9 cellular contexts compared by ENCODE assay signal in the genomic region with DNA sequence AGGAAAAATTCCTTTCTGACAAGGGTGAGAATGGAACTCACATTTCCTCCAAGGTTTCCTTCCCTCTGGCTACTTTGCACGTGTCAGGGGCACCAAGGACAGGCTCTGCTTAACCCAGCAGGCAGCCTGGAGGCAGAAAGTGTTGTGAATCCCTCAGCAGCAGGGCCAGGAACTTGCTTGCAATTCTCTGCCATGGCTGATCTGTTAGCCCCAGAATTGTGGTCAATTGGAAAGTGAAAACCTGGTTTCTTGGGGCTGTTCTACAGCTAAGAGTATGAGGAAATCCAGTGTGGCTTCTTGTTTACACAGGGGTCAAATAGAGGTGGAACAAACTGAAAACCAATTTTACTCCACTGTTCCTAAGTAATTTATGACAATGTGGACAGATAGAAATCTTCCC. TPM values are rescaled to one million over a fixed set of nuclear protein-coding genes. Genes with fewer than 3 reads are reported as not detected.
DNase-seq lines count a peak whose midpoint lies in the region; ATAC-seq and TF ChIP-seq lines count a peak whose summit lies in the region.
"Had no signal": no experiment of that assay in that cellular context is flagged by ENCODE, and none has a peak within 500 bp of the region (broad histone marks: within the 10 kb centered on the region; RNA-seq: fewer than 3 reads in every experiment).

No MANE protein-coding gene starts in this region.

- peaks cover 9% of the 10 kb centered on the region for H3K27me3 Mint-ChIP-seq in T-helper 2 cell treated with Interferon-gamma antibody and Interleukin-4, amounts not matched to agents 5 μg/mL and 100 μg/mL, for 36 hours (ENCODE audit: low read depth)
- H3K27me3 Mint-ChIP-seq in activated CD4-positive, alpha-beta T cell treated with anti-CD3 and anti-CD28 coated beads, Interleukin-2, amount 10 ng/mL, durations not matched to agents 24 days and 14 days = peaks cover 4% of the 10 kb centered on the region

- no peak for TF ChIP-seq CTCF in cardiac muscle cell (IDR thresholded peaks at IDR 0.05; ENCODE audit: low read depth, low read length)

- no peaks in the 10 kb centered on the region for H3K9me3 ChIP-seq in cardiac muscle cell (ENCODE audit: low read depth)
- H3K9me3 ChIP-seq in effector memory CD4-positive, alpha-beta T cell (ENCODE audit: control insufficient read depth, low read length) = no peaks in the 10 kb centered on the region

- DNase-seq in cardiac muscle cell (ENCODE audit: low read depth in 1 of 2, low spot score in 1 of 2) = peak in 1 of 2 donors; percentile 42
- no peak for DNase-seq in left ventricle myocardium superior
- peak; percentile 13 for DNase-seq in T-helper 2 cell treated with Interferon-gamma antibody and Interleukin-4, amounts not matched to agents 5 μg/mL and 100 μg/mL, for 36 hours (ENCODE audit: low spot score)
- no peak for DNase-seq in EL
- DNase-seq in T-helper 1 cell = no peak
- no peak for DNase-seq in activated CD4-positive, alpha-beta T cell treated with anti-CD3 and anti-CD28 coated beads, Interleukin-2, amount 10 ng/mL, durations not matched to agents 24 days and 14 days
- no peak for DNase-seq in effector memory CD4-positive, alpha-beta T cell
- DNase-seq: effector CD4-positive, alpha-beta T cell had no signal

- intact Hi-C loops in left ventricle myocardium superior (cut with micrococcal nuclease) = no loop called here
- intact Hi-C loops in activated CD4-positive, alpha-beta T cell treated with anti-CD3 and anti-CD28 coated beads, Interleukin-2, amount 10 ng/mL, durations not matched to agents 24 days and 14 days (cut with micrococcal nuclease) = no loop called here

- peaks cover 20% of the 10 kb centered on the region for H3K4me1 ChIP-seq in cardiac muscle cell (ENCODE audit: low read depth)
- no peaks in the 10 kb centered on the region for H3K4me1 ChIP-seq in effector memory CD4-positive, alpha-beta T cell (ENCODE audit: control insufficient read depth, insufficient read depth, low read length, poor library complexity, severe bottlenecking)

- H3K36me3 ChIP-seq in cardiac muscle cell = no peaks in the 10 kb centered on the region
- H3K36me3 ChIP-seq in effector memory CD4-positive, alpha-beta T cell (ENCODE audit: control insufficient read depth, insufficient read depth, low read length) = no peaks in the 10 kb centered on the region

- no peaks in the 10 kb centered on the region for H3K9me3 Mint-ChIP-seq in T-helper 2 cell treated with Interferon-gamma antibody and Interleukin-4, amounts not matched to agents 5 μg/mL and 100 μg/mL, for 36 hours
- H3K9me3 Mint-ChIP-seq in activated CD4-positive, alpha-beta T cell treated with anti-CD3 and anti-CD28 coated beads, Interleukin-2, amount 10 ng/mL, durations not matched to agents 24 days and 14 days = no peaks in the 10 kb centered on the region

- no peak overlapping the region for H3K27ac Mint-ChIP-seq in T-helper 2 cell treated with Interferon-gamma antibody and Interleukin-4, amounts not matched to agents 5 μg/mL and 100 μg/mL, for 36 hours
- no peak overlapping the region for H3K27ac Mint-ChIP-seq in activated CD4-positive, alpha-beta T cell treated with anti-CD3 and anti-CD28 coated beads, Interleukin-2, amount 10 ng/mL, durations not matched to agents 24 days and 14 days

- no peak for ATAC-seq in left ventricle myocardium superior
- ATAC-seq in HG03064 (IDR thresholded peaks at IDR 0.05; ENCODE audit: low read depth, unreplicated experiment) = peak; percentile 87

- no peak overlapping the region for H3K4me3 ChIP-seq in cardiac muscle cell
- H3K4me3 ChIP-seq in effector memory CD4-positive, alpha-beta T cell (ENCODE audit: insufficient read depth, low read depth, low read length, poor library complexity, severe bottlenecking) = no peak overlapping the region

- peak overlapping the region; percentile 25 for H3K27ac ChIP-seq in cardiac muscle cell
- no peak overlapping the region for H3K27ac ChIP-seq in effector memory CD4-positive, alpha-beta T cell (ENCODE audit: insufficient read depth, low read length, poor library complexity, severe bottlenecking)

- no peaks in the 10 kb centered on the region for H3K27me3 ChIP-seq in cardiac muscle cell
- H3K27me3 ChIP-seq in effector memory CD4-positive, alpha-beta T cell (replicated peaks; ENCODE audit: control insufficient read depth, insufficient read depth, low read length, poor library complexity, severe bottlenecking) = no peaks in the 10 kb centered on the region

- no peaks in the 10 kb centered on the region for H3K36me3 Mint-ChIP-seq in T-helper 2 cell treated with Interferon-gamma antibody and Interleukin-4, amounts not matched to agents 5 μg/mL and 100 μg/mL, for 36 hours (ENCODE audit: low read depth)
- H3K36me3 Mint-ChIP-seq in activated CD4-positive, alpha-beta T cell treated with anti-CD3 and anti-CD28 coated beads, Interleukin-2, amount 10 ng/mL, durations not matched to agents 24 days and 14 days (ENCODE audit: low read depth) = no peaks in the 10 kb centered on the region

- no peak overlapping the region for H3K4me3 Mint-ChIP-seq in T-helper 2 cell treated with Interferon-gamma antibody and Interleukin-4, amounts not matched to agents 5 μg/mL and 100 μg/mL, for 36 hours
- no peak overlapping the region for H3K4me3 Mint-ChIP-seq in activated CD4-positive, alpha-beta T cell treated with anti-CD3 and anti-CD28 coated beads, Interleukin-2, amount 10 ng/mL, durations not matched to agents 24 days and 14 days

- peaks cover 9% of the 10 kb centered on the region for H3K4me1 Mint-ChIP-seq in T-helper 2 cell treated with Interferon-gamma antibody and Interleukin-4, amounts not matched to agents 5 μg/mL and 100 μg/mL, for 36 hours (ENCODE audit: low read depth)
- no peaks in the 10 kb centered on the region for H3K4me1 Mint-ChIP-seq in activated CD4-positive, alpha-beta T cell treated with anti-CD3 and anti-CD28 coated beads, Interleukin-2, amount 10 ng/mL, durations not matched to agents 24 days and 14 days

RNA-seq across cellular contexts. Expression of gene CEP295, which starts 38.3 kb away (rescaled TPM):
- 10.5 and 17.6 TPM in 2 replicates for total RNA-seq in cardiac muscle cell
- polyA plus RNA-seq in cardiac muscle cell = 3.3 and 6.2 TPM in 2 replicates
- total RNA-seq in left ventricle myocardium superior = 4.2 TPM
- total RNA-seq in activated CD4-positive, alpha-beta T cell treated with anti-CD3 and anti-CD28 coated beads, Interleukin-2, amount 10 ng/mL, durations not matched to agents 24 days and 14 days = 30.3 and 32.2 TPM in 2 replicates
